Comparison of ENCODE assay signal across 23 cellular contexts in genomic region chr3:126881861-126882260, GRCh38.
"Had no signal": no experiment of that assay in that cellular context is flagged by ENCODE, and none has a peak within 500 bp of the region (broad histone marks: within the 10 kb centered on the region; RNA-seq: fewer than 3 reads in every experiment).

No MANE protein-coding gene starts in this region.

- H3K36me3 ChIP-seq: esophagus muscularis mucosa, gastrocnemius medialis, heart right ventricle, left lung, lower lobe of right lung had no signal

- FAIRE-seq: colon, endothelial cell of umbilical vein, islet of Langerhans, keratinocyte had no signal

- DNase-seq: dermis blood vessel endothelial cell; dorsolateral prefrontal cortex; effector CD4-positive, alpha-beta T cell; effector memory CD4-positive, alpha-beta T cell; foreskin keratinocyte; gastrocnemius medialis; glutamatergic neuron; head of caudate nucleus; heart right ventricle; hippocampal formation; left cardiac atrium; left lung; left ventricle myocardium superior; lower lobe of right lung; mesendoderm; midbrain; naive thymus-derived CD4-positive, alpha-beta T cell had no signal

- H3K4me1 ChIP-seq: foreskin keratinocyte, left lung, lower lobe of right lung had no signal

- H3K27me3 ChIP-seq: dorsolateral prefrontal cortex, esophagus muscularis mucosa, foreskin keratinocyte, gastrocnemius medialis, heart right ventricle, left lung had no signal

- H3K9me3 Mint-ChIP-seq: naive thymus-derived CD4-positive, alpha-beta T cell had no signal

- H3K4me3 ChIP-seq: coronary artery, dorsolateral prefrontal cortex, esophagus muscularis mucosa, gastrocnemius medialis, heart right ventricle, left lung, lower lobe of right lung had no signal

- H3K27ac Mint-ChIP-seq: naive thymus-derived CD4-positive, alpha-beta T cell had no signal

- H3K27me3 Mint-ChIP-seq: naive thymus-derived CD4-positive, alpha-beta T cell had no signal

- H3K4me1 Mint-ChIP-seq: naive thymus-derived CD4-positive, alpha-beta T cell had no signal

- H3K9me3 ChIP-seq: esophagus muscularis mucosa, gastrocnemius medialis, heart right ventricle, left lung, lower lobe of right lung had no signal

- H3K4me3 Mint-ChIP-seq: naive thymus-derived CD4-positive, alpha-beta T cell had no signal

- H3K27ac ChIP-seq: coronary artery, dorsolateral prefrontal cortex, esophagus muscularis mucosa, foreskin keratinocyte, gastrocnemius medialis, heart right ventricle, left lung, lower lobe of right lung had no signal
